14 cellular contexts compared by ENCODE assay signal in genomic region chrX:136752796-136753195, GRCh38. TPM values are rescaled to one million over a fixed set of nuclear protein-coding genes. Genes with fewer than 3 reads are reported as not detected.
DNase-seq lines count a peak whose midpoint lies in the region; ATAC-seq, FAIRE-seq and TF ChIP-seq lines count a peak whose summit lies in the region.
"Had no signal": no experiment of that assay in that cellular context is flagged by ENCODE, and none has a peak within 500 bp of the region (broad histone marks: within the 10 kb centered on the region; RNA-seq: fewer than 3 reads in every experiment).

No MANE protein-coding gene starts in this region.

- H3K36me3 ChIP-seq in heart left ventricle (no peaks in the 10 kb centered on the region), right atrium auricular region (no peaks in the 10 kb centered on the region), skeletal muscle tissue (ENCODE audit: control insufficient read depth in 3 of 3, insufficient read depth in 3 of 3, low read length in 3 of 3) (no peaks in the 10 kb centered on the region)

- ATAC-seq in heart left ventricle (peak in 3 of 4 donors; percentile 45 to 61 (median 50)), GM21737 (IDR thresholded peaks at IDR 0.05; ENCODE audit: unreplicated experiment) (no peak)
- ATAC-seq: esophagus mucosa had no signal

- peak; percentile 96 for FAIRE-seq in RCC 7860 (lab: Jason Lieb, UNC)
- FAIRE-seq: H1 had no signal

- no peak overlapping the region for H3K9ac ChIP-seq in skeletal muscle tissue (ENCODE audit: low read depth in 1 of 3, low read length in 3 of 3)

- H3K4me3 ChIP-seq in heart left ventricle = no peak overlapping the region
- H3K4me3 ChIP-seq in right atrium auricular region = no peak overlapping the region
- H3K4me3 ChIP-seq in skeletal muscle tissue (ENCODE audit: low read length in 3 of 3) = no peak overlapping the region
- H3K4me3 ChIP-seq: lung had no signal

- H3K9me3 ChIP-seq in heart left ventricle = no peaks in the 10 kb centered on the region
- H3K9me3 ChIP-seq in right atrium auricular region = no peaks in the 10 kb centered on the region
- H3K9me3 ChIP-seq in skeletal muscle tissue (ENCODE audit: control insufficient read depth in 3 of 3, low read length in 3 of 3) = no peaks in the 10 kb centered on the region

- H3K27me3 ChIP-seq in heart left ventricle (no peaks in the 10 kb centered on the region), right atrium auricular region (no peaks in the 10 kb centered on the region), skeletal muscle tissue (ENCODE audit: control insufficient read depth in 3 of 3, insufficient read depth in 3 of 3, low read length in 3 of 3) (no peaks in the 10 kb centered on the region)

- DNase-seq in heart left ventricle (no peak), right atrium auricular region (ENCODE audit: low spot score) (no peak), RCC 7860 (ENCODE audit: low spot score) (peak; percentile 65), fibroblast of peridontal ligament (ENCODE audit: extremely low read depth) (peak; percentile 55), SKM-1 treated with dmso at 0.1 percent for 144 hours (lab: John Stamatoyannopoulos, UW; ENCODE audit: unreplicated experiment) (no peak)
- no peak for DNase-seq in stimulated activated CD8-positive, alpha-beta memory T cell treated with anti-CD3 and anti-CD28 coated beads, Interleukin-4, amount 100 ng/mL, for 48 hours
- DNase-seq: DMS 273 treated with DMSO at 0.1 percent for 48 hours, NCI-H1436, NCI-H226 had no signal

- TF ChIP-seq CTCF in heart left ventricle (IDR thresholded peaks at IDR 0.05) = no peak
- TF ChIP-seq CTCF in right atrium auricular region (IDR thresholded peaks at IDR 0.05) = no peak

- WGBS in heart left ventricle, 4 donors = 39 to 55% (median 51%) methylated on average over 2 of the region's 2 CpGs

- H3K27ac ChIP-seq in heart left ventricle (peak overlapping the region in 7 of 12 donors; percentile 9 to 60 (median 43)), right atrium auricular region (peak overlapping the region in 1 of 2 donors; percentile 16), skeletal muscle tissue (ENCODE audit: low read depth, low read length) (peak overlapping the region; percentile 34)

- intact Hi-C loops in heart left ventricle (cut with DNase I) = no loop called here

- TF ChIP-seq POLR2A in heart left ventricle (IDR thresholded peaks at IDR 0.05) = no peak

- H3K4me1 ChIP-seq in heart left ventricle (peaks cover 0 to 71% (median 30%) of the 10 kb centered on the region in 12 donors), right atrium auricular region (peaks cover 0 to 14% of the 10 kb centered on the region in 2 donors), skeletal muscle tissue (ENCODE audit: control insufficient read depth in 3 of 3, insufficient read depth in 3 of 3, low read length in 3 of 3) (peaks cover 27 to 58% (median 37%) of the 10 kb centered on the region in 3 donors)

RNA-seq across cellular contexts. Expression of gene ARHGEF6, which starts 27.9 kb away (rescaled TPM):
- 10 to 100 TPM; 40.0 to 74.7 (median 61.0) TPM for total RNA-seq in heart left ventricle
- polyA plus RNA-seq in heart left ventricle = 10 to 100 TPM; 15.2 to 31.3 TPM
- total RNA-seq in right atrium auricular region = 10 to 100 TPM; 41.3 to 45.8 TPM
- total RNA-seq in skeletal muscle tissue = 25.6 TPM

Comparison
In these comparisons a context has a peak if more than half of its experiments do, and no peak if none do; other contexts are left out.
1. DNase-seq: peak in RCC 7860 (single experiment) and fibroblast of peridontal ligament (single experiment); none in heart left ventricle (0 of 5), right atrium auricular region (single experiment), stimulated activated CD8-positive, alpha-beta memory T cell treated with anti-CD3 and anti-CD28 coated beads, Interleukin-4, amount 100 ng/mL, for 48 hours (single experiment) and SKM-1 treated with dmso at 0.1 percent for 144 hours (single experiment).